Comparison of ENCODE assay signal across 8 cellular contexts in the genomic region with DNA sequence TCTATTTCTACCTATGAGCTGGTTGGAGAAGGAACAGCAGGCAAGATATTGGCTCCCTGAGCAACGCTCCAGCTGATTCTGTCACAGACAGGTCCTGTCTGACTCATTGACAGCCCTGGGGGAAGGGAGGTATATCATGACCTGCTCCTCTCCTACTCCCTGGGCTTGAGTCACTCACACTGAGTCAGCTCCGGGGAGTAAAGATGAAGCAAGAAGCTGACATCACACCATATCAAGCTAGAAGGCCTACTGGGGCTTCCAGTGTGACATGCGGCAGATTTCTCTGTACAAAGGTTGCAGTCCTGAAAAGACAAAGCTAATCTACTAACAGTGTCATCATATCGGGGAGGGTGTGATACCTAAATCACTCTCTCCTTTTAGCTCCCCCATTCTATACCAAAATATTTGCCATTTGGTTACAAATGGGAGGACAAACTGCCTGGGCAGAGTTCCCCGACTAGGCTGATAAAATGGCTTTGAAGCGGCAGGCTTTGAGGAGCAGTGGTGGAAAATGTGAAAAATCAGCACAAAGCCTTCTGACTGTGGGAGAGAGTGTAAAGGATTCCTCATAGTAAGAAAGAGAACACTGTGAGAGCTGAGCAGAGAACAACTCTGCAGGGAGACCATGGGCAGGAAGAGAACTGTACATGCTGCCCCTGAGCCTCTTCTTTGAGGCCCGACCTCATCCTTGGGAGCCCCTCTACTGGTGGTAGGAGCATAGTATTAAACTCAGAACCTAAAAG. TPM values are rescaled to one million over a fixed set of nuclear protein-coding genes. Genes with fewer than 3 reads are reported as not detected.
DNase-seq lines count a peak whose midpoint lies in the region; ATAC-seq, FAIRE-seq and TF ChIP-seq lines count a peak whose summit lies in the region.

No MANE protein-coding gene starts in this region.

- WGBS in K562 (ENCODE audit: insufficient coverage, low coverage, missing lambda C conversion rate) = 7% methylated on average over 7 of the region's 7 CpGs

- H3K79me2 ChIP-seq in HCT116 (ENCODE audit: insufficient read depth, low read length) = peaks cover 3% of the 10 kb centered on the region; the same call in 1 of the 2 replicates
- H3K79me2 ChIP-seq in K562 (ENCODE audit: control insufficient read depth, insufficient read depth, low read length) = peaks cover 25% of the 10 kb centered on the region

- H4K20me1 ChIP-seq in HCT116 (ENCODE audit: insufficient read depth) = no peaks in the 10 kb centered on the region
- peaks cover 7% of the 10 kb centered on the region; the same call in 1 of the 2 replicates for H4K20me1 ChIP-seq in K562 (replicated peaks; ENCODE audit: control insufficient read depth, insufficient read depth, low read length)

- TF ChIP-seq CTCF in HCT116 (IDR thresholded peaks at IDR 0.05 in 2 of 3, conservative IDR thresholded peaks at IDR 0.05 in 1 of 3; ENCODE audit: borderline replicate concordance in 1 of 3, insufficient read depth in 1 of 3, low read depth in 2 of 3, low read length in 2 of 3) (no peak), K562 (IDR thresholded peaks at IDR 0.05 in 2 of 3, conservative IDR thresholded peaks at IDR 0.05 in 1 of 3; ENCODE audit: insufficient read depth in 2 of 3, low read depth in 1 of 3, low read length in 3 of 3) (no peak)

- peaks cover 3% of the 10 kb centered on the region for H3K9me1 ChIP-seq in K562 (ENCODE audit: control insufficient read depth, insufficient read depth, low read length)

- H3K4me1 ChIP-seq in HCT116 (ENCODE audit: control insufficient read depth in 1 of 2, insufficient read depth in 2 of 2, low read length in 2 of 2) = peaks cover 16 to 34% of the 10 kb centered on the region in 2 experiments
- peaks cover 12 to 45% of the 10 kb centered on the region in 2 experiments; a peak in 4 of 5 replicates for H3K4me1 ChIP-seq in K562 (replicated peaks in 1 of 2; ENCODE audit: control insufficient read depth in 2 of 2, insufficient read depth in 2 of 2, low read length in 2 of 2)

- no peak overlapping the region for H3K4me3 ChIP-seq in HCT116 (replicated peaks in 1 of 2; ENCODE audit: low read depth in 1 of 2, low read length in 2 of 2)
- no peak overlapping the region for H3K4me3 ChIP-seq in K562

- H3K36me3 ChIP-seq in HCT116 (ENCODE audit: control insufficient read depth in 1 of 2, insufficient read depth in 2 of 2, low read length in 2 of 2) (peaks cover 5 to 15% of the 10 kb centered on the region in 2 experiments; a peak in 2 of 4 replicates), K562 (ENCODE audit: control insufficient read depth, insufficient read depth, low read length) (peaks cover 95% of the 10 kb centered on the region)

- peak; percentile 96 for DNase-seq in HCT116 (ENCODE audit: low read depth, low spot score)
- peak; percentile 7 for DNase-seq in T-helper 9 cell
- peak; percentile 85 to 97 (median 91) for DNase-seq in K562 (ENCODE audit: extremely low read depth in 1 of 4, low spot score in 3 of 4)
- DNase-seq in kidney tubule cell (ENCODE audit: low spot score) = peak; percentile 99
- DNase-seq in stimulated activated CD4-positive, alpha-beta T cell treated with anti-CD3 and anti-CD28 coated beads, Interleukin-2, amount 100 ng/mL, for 4 hours (ENCODE audit: low read depth) = peak; percentile 90
- DNase-seq in NCI-H345 (lab: John Stamatoyannopoulos, UW) = no peak

- BruUV-seq in HCT116 (replicated peaks; lab: Mats Ljungman, UMichigan) (TSS peak; percentile 99), K562 (replicated peaks; lab: Mats Ljungman, UMichigan) (TSS peak; percentile 89)

- POLR2A ChIA-PET in HCT116 (lab: Charles Lee) = interaction anchor here (1.0 to 3.0 kb wide), 6 partner anchors 9 to 212 kb away, joined by 3 to 18 read pairs (median 5); partner anchors contain the start of genes PI4KB and ZNF687
- POLR2A ChIA-PET in K562 (lab: Yijun Ruan, JAX) = interaction anchor here (0.6 to 13.7 kb wide), 19 partner anchors 11 to 356 kb away, joined by 3 to 156 read pairs (median 4); partner anchors contain the start of genes PI4KB, PSMB4, SELENBP1 and ZNF687

- H3K27ac ChIP-seq in HCT116 (ENCODE audit: low read depth, low read length) (peak overlapping the region; percentile 48; the same call in 1 of the 2 replicates), K562 (ENCODE audit: extremely low read depth, low read depth, low read length) (peak overlapping the region; percentile 97)

- RAD21 ChIA-PET in HCT116 (lab: Charles Lee; ENCODE audit: low non-redundant PET in 1 of 2, low total read pairs in 2 of 2, uncharacterized antibody in 2 of 2, unreplicated experiment in 2 of 2) = interaction anchor here in 1 of 2 experiments (1.8 kb wide), 1 partner anchor 29 kb away, joined by 4 read pairs; no protein-coding TSS in a partner anchor

- TF ChIP-seq POLR2A in HCT116 (IDR thresholded peaks at IDR 0.05; ENCODE audit: borderline replicate concordance, extremely low read depth, insufficient read depth, insufficient read length) = no peak
- no peak; the same call in 1 of the 2 replicates for TF ChIP-seq POLR2A in K562 (conservative IDR thresholded peaks at IDR 0.05)

- CTCF ChIA-PET in HCT116 (lab: Charles Lee) = interaction anchor here (1.0 to 4.8 kb wide), 5 partner anchors 11 to 525 kb away, joined by 3 to 33 read pairs (median 7); partner anchors contain the start of gene PI4KB
- CTCF ChIA-PET in K562 (lab: Yijun Ruan, JAX; ENCODE audit: low intra/inter-chr PET ratio) = no interaction called here

- H2AFZ ChIP-seq in HCT116 (ENCODE audit: low read depth, low read length, poor library complexity, severe bottlenecking) (no peak overlapping the region), K562 (ENCODE audit: low read depth, low read length) (peak overlapping the region; percentile 67)

- ATAC-seq in HCT116 (peak; percentile 98), K562 (peak; percentile 98), HG03342 (IDR thresholded peaks at IDR 0.05; ENCODE audit: unreplicated experiment) (no peak), GM19397 (IDR thresholded peaks at IDR 0.05; ENCODE audit: unreplicated experiment) (no peak)

- TF ChIP-seq RAD21 in HCT116 (IDR thresholded peaks at IDR 0.05; ENCODE audit: low read depth) = peak; percentile 24; the same call in 1 of the 2 replicates
- TF ChIP-seq RAD21 in K562 (CRISPR knock-in tag; conservative IDR thresholded peaks at IDR 0.05 in 1 of 2, IDR thresholded peaks at IDR 0.05 in 1 of 2) = peak in 1 of 2 experiments; percentile 25; a peak in 1 of 4 replicates

- no peaks in the 10 kb centered on the region for H3K9me3 ChIP-seq in HCT116 (ENCODE audit: control insufficient read depth in 1 of 2, insufficient read depth in 1 of 2, low read depth in 1 of 2, low read length in 2 of 2)
- no peaks in the 10 kb centered on the region for H3K9me3 ChIP-seq in K562 (replicated peaks; ENCODE audit: control insufficient read depth, insufficient read depth, low read depth, low read length)

- peak; percentile 93 for TF ChIP-seq EP300 in K562 (IDR thresholded peaks at IDR 0.05; ENCODE audit: low read length)

- in situ Hi-C loops in K562 (cut with MboI) = no loop called here

- FAIRE-seq in K562 (lab: Jason Lieb, UNC) = peak; percentile 100

- H3K27me3 ChIP-seq in HCT116 (ENCODE audit: insufficient read depth, low read length) (no peaks in the 10 kb centered on the region), K562 (ENCODE audit: control insufficient read depth in 2 of 2, insufficient read depth in 2 of 2, low read length in 2 of 2) (no peaks in the 10 kb centered on the region)

- peak overlapping the region; percentile 31 for H3K9ac ChIP-seq in HCT116 (ENCODE audit: low read length)
- H3K9ac ChIP-seq in K562 (ENCODE audit: insufficient read depth in 1 of 2, low read depth in 2 of 2, low read length in 2 of 2) = peak overlapping the region; percentile 33 to 81; a peak in 3 of 4 replicates

- H3K4me2 ChIP-seq in HCT116 (ENCODE audit: low read length) (peak overlapping the region; percentile 53), K562 (ENCODE audit: insufficient read depth, low read length) (peak overlapping the region; percentile 61)

- no peaks in the 10 kb centered on the region for H3K9me2 ChIP-seq in HCT116 (ENCODE audit: insufficient read depth)

- intact Hi-C loops in HCT116 (cut with micrococcal nuclease) (loop anchor here (1.0 to 2.0 kb wide), 2 partner anchors 35 to 114 kb away; partner anchors contain the start of gene RFX5), K562 (cut with micrococcal nuclease) (loop anchor here (1.0 kb wide), 1 partner anchor 16 kb away; the partner anchor contains the start of gene PI4KB)

RNA-seq across cellular contexts. Expression of gene PI4KB, which starts 15.5 kb away (rescaled TPM):
- total RNA-seq in HCT116 (2021; ENCODE audit: unreplicated experiment) (45.1 TPM), K562 (2014; rRNA removed) (45.1 and 62.4 TPM in 2 replicates), K562 (2014; rRNA removed; fragmentation: Illumina TruSeq; extraction: Trizol) (20.5 and 27.9 TPM in 2 replicates), K562 (2015; rRNA removed; fragmentation: Illumina TruSeq; extraction: Trizol) (30.1 and 32.8 TPM in 2 replicates), K562 (2021) (51.8 and 54.3 TPM in 2 replicates)
- polyA plus RNA-seq in HCT116 (2012) = 48.1 and 48.4 TPM in 2 replicates
- total RNA-seq in K562 (2011; cell fraction: chromatin; rRNA removed; ENCODE audit: low replicate concordance) = 172 and 273 TPM in 2 replicates
- 144 and 147 TPM in 2 replicates for total RNA-seq in K562 (2011; cell fraction: nucleolus; rRNA removed)
- total RNA-seq in K562 (2011; cell fraction: nucleoplasm; rRNA removed) = 134 and 144 TPM in 2 replicates
- polyA plus RNA-seq in K562 (2011; rRNA removed) (65.4 and 78.3 TPM in 2 replicates), K562 (2014; fragmentation: Illumina TruSeq; extraction: Trizol) (55.8 and 58.0 TPM in 2 replicates), K562 (2014; fragmentation: Nextera tagmentation; extraction: Ambion mirVana) (1 to 10 TPM; 3.1 to 8.9 TPM), K562 (2014; rRNA removed) (45.9 and 67.2 TPM in 2 replicates)
- 75.5 and 76.8 TPM in 2 replicates for polyA plus RNA-seq in K562 (2011; cell fraction: cytosol; rRNA removed)
- 206 and 207 TPM in 2 replicates for polyA plus RNA-seq in K562 (2011; cell fraction: nucleus; rRNA removed)
- polyA plus RNA-seq in K562 (2012) = 38.3 and 59.7 TPM in 2 replicates
- 89.6 and 112 TPM in 2 replicates for polyA minus RNA-seq in K562 (2011; rRNA and poly(A)+ RNA removed)
- polyA minus RNA-seq in K562 (2011; cell fraction: cytosol; rRNA and poly(A)+ RNA removed) = 33.2 and 48.9 TPM in 2 replicates
- polyA minus RNA-seq in K562 (2011; cell fraction: nucleus; rRNA and poly(A)+ RNA removed) = 41.1 and 46.8 TPM in 2 replicates

RNA-seq across cellular contexts. Expression of gene ZNF687, which starts 29.7 kb away (rescaled TPM):
- total RNA-seq in HCT116 (2021; ENCODE audit: unreplicated experiment) = 34.3 TPM
- polyA plus RNA-seq in HCT116 (2012) = 26.5 and 28.9 TPM in 2 replicates
- 31.3 and 87.1 TPM in 2 replicates for total RNA-seq in K562 (2011; cell fraction: chromatin; rRNA removed; ENCODE audit: low replicate concordance)
- 63.7 and 79.5 TPM in 2 replicates for total RNA-seq in K562 (2011; cell fraction: nucleolus; rRNA removed)
- 34.4 and 45.7 TPM in 2 replicates for total RNA-seq in K562 (2011; cell fraction: nucleoplasm; rRNA removed)
- 12.3 and 15.6 TPM in 2 replicates for total RNA-seq in K562 (2014; rRNA removed)
- 5.1 and 6.9 TPM in 2 replicates for total RNA-seq in K562 (2014; rRNA removed; fragmentation: Illumina TruSeq; extraction: Trizol)
- total RNA-seq in K562 (2015; rRNA removed; fragmentation: Illumina TruSeq; extraction: Trizol) = 10.6 and 10.7 TPM in 2 replicates
- total RNA-seq in K562 (2021) = 22.7 and 26.4 TPM in 2 replicates
- 9.0 and 16.9 TPM in 2 replicates for polyA plus RNA-seq in K562 (2011; rRNA removed)
- polyA plus RNA-seq in K562 (2011; cell fraction: cytosol; rRNA removed) = 18.6 and 24.5 TPM in 2 replicates
- 32.1 and 47.9 TPM in 2 replicates for polyA plus RNA-seq in K562 (2011; cell fraction: nucleus; rRNA removed)
- 14.2 and 25.5 TPM in 2 replicates for polyA plus RNA-seq in K562 (2012)
- polyA plus RNA-seq in K562 (2014; fragmentation: Illumina TruSeq; extraction: Trizol) = 11.5 and 14.4 TPM in 2 replicates
- polyA plus RNA-seq in K562 (2014; fragmentation: Nextera tagmentation; extraction: Ambion mirVana) = under 1 TPM; 0.13 to 0.21 TPM
- polyA plus RNA-seq in K562 (2014; rRNA removed) = 12.8 and 13.2 TPM in 2 replicates
- polyA minus RNA-seq in K562 (2011; rRNA and poly(A)+ RNA removed) = 15.5 and 16.2 TPM in 2 replicates
- polyA minus RNA-seq in K562 (2011; cell fraction: cytosol; rRNA and poly(A)+ RNA removed) = 19.1 and 23.9 TPM in 2 replicates
- 33.4 and 47.0 TPM in 2 replicates for polyA minus RNA-seq in K562 (2011; cell fraction: nucleus; rRNA and poly(A)+ RNA removed)

RNA-seq across cellular contexts. Expression of gene RFX5, which starts 35.3 kb away (rescaled TPM):
- 52.7 TPM for total RNA-seq in HCT116 (2021; ENCODE audit: unreplicated experiment)
- polyA plus RNA-seq in HCT116 (2012) = 23.2 and 24.2 TPM in 2 replicates
- 32.5 and 45.8 TPM in 2 replicates for total RNA-seq in K562 (2011; cell fraction: chromatin; rRNA removed; ENCODE audit: low replicate concordance)
- total RNA-seq in K562 (2011; cell fraction: nucleolus; rRNA removed) = 29.5 and 32.4 TPM in 2 replicates
- 32.8 and 34.1 TPM in 2 replicates for total RNA-seq in K562 (2011; cell fraction: nucleoplasm; rRNA removed)
- 25.7 and 30.5 TPM in 2 replicates for total RNA-seq in K562 (2014; rRNA removed)
- 32.2 and 34.6 TPM in 2 replicates for total RNA-seq in K562 (2014; rRNA removed; fragmentation: Illumina TruSeq; extraction: Trizol)
- 29.4 and 30.4 TPM in 2 replicates for total RNA-seq in K562 (2015; rRNA removed; fragmentation: Illumina TruSeq; extraction: Trizol)
- 32.7 and 36.1 TPM in 2 replicates for total RNA-seq in K562 (2021)
- polyA plus RNA-seq in K562 (2011; rRNA removed) = 38.5 and 40.3 TPM in 2 replicates
- 16.5 and 17.9 TPM in 2 replicates for polyA plus RNA-seq in K562 (2011; cell fraction: cytosol; rRNA removed)
- polyA plus RNA-seq in K562 (2011; cell fraction: nucleus; rRNA removed) = 77.0 and 80.0 TPM in 2 replicates
- 20.9 and 31.9 TPM in 2 replicates for polyA plus RNA-seq in K562 (2012)
- polyA plus RNA-seq in K562 (2014; fragmentation: Illumina TruSeq; extraction: Trizol) = 36.2 and 48.2 TPM in 2 replicates
- 1 to 10 TPM; 3.8 to 4.9 TPM for polyA plus RNA-seq in K562 (2014; fragmentation: Nextera tagmentation; extraction: Ambion mirVana)
- 27.9 and 32.3 TPM in 2 replicates for polyA plus RNA-seq in K562 (2014; rRNA removed)
- 23.8 and 26.6 TPM in 2 replicates for polyA minus RNA-seq in K562 (2011; rRNA and poly(A)+ RNA removed)
- polyA minus RNA-seq in K562 (2011; cell fraction: cytosol; rRNA and poly(A)+ RNA removed) = 13.5 and 15.0 TPM in 2 replicates
- polyA minus RNA-seq in K562 (2011; cell fraction: nucleus; rRNA and poly(A)+ RNA removed) = 17.4 and 27.3 TPM in 2 replicates

RNA-seq across cellular contexts. Expression of gene PSMD4, which starts 57.2 kb away (rescaled TPM):
- total RNA-seq in HCT116 (2021; ENCODE audit: unreplicated experiment) = 225 TPM
- 354 and 390 TPM in 2 replicates for polyA plus RNA-seq in HCT116 (2012)
- 204 and 285 TPM in 2 replicates for total RNA-seq in K562 (2011; cell fraction: chromatin; rRNA removed; ENCODE audit: low replicate concordance)
- 154 and 177 TPM in 2 replicates for total RNA-seq in K562 (2011; cell fraction: nucleolus; rRNA removed)
- 184 and 195 TPM in 2 replicates for total RNA-seq in K562 (2011; cell fraction: nucleoplasm; rRNA removed)
- 298 and 306 TPM in 2 replicates for total RNA-seq in K562 (2014; rRNA removed)
- total RNA-seq in K562 (2014; rRNA removed; fragmentation: Illumina TruSeq; extraction: Trizol) = 322 and 353 TPM in 2 replicates
- 291 and 295 TPM in 2 replicates for total RNA-seq in K562 (2015; rRNA removed; fragmentation: Illumina TruSeq; extraction: Trizol)
- total RNA-seq in K562 (2021) = 243 and 255 TPM in 2 replicates
- polyA plus RNA-seq in K562 (2011; rRNA removed) = 298 and 324 TPM in 2 replicates
- polyA plus RNA-seq in K562 (2011; cell fraction: cytosol; rRNA removed) = 395 and 420 TPM in 2 replicates
- polyA plus RNA-seq in K562 (2011; cell fraction: nucleus; rRNA removed) = 143 and 175 TPM in 2 replicates
- polyA plus RNA-seq in K562 (2012) = 260 and 366 TPM in 2 replicates
- 283 and 307 TPM in 2 replicates for polyA plus RNA-seq in K562 (2014; fragmentation: Illumina TruSeq; extraction: Trizol)
- polyA plus RNA-seq in K562 (2014; fragmentation: Nextera tagmentation; extraction: Ambion mirVana) = 100 to 1,000 TPM; 194 to 243 TPM
- 302 and 313 TPM in 2 replicates for polyA plus RNA-seq in K562 (2014; rRNA removed)
- 332 and 377 TPM in 2 replicates for polyA minus RNA-seq in K562 (2011; rRNA and poly(A)+ RNA removed)
- 124 and 136 TPM in 2 replicates for polyA minus RNA-seq in K562 (2011; cell fraction: cytosol; rRNA and poly(A)+ RNA removed)
- polyA minus RNA-seq in K562 (2011; cell fraction: nucleus; rRNA and poly(A)+ RNA removed) = 48.2 and 62.2 TPM in 2 replicates

Comparison
In these comparisons a context has a peak if more than half of its experiments do, and no peak if none do; other contexts are left out.
1. ATAC-seq: peak in HCT116 (single experiment) and K562 (single experiment); none in HG03342 (single experiment) and GM19397 (single experiment).
2. Of the 22 proteins assayed by ChIP-seq in both K562 and HCT116: peak only in K562: ELF1 and ZFX; only in HCT116: TCF7L2; in both: ATF3, CEBPB, FOSL1, JUND, MAX, POLR2AphosphoS5 and 3 more; in neither: 6; mixed calls (peak in some experiments, not most) for 4.